ENCODE assay signal across 25 cellular contexts in the genomic region with DNA sequence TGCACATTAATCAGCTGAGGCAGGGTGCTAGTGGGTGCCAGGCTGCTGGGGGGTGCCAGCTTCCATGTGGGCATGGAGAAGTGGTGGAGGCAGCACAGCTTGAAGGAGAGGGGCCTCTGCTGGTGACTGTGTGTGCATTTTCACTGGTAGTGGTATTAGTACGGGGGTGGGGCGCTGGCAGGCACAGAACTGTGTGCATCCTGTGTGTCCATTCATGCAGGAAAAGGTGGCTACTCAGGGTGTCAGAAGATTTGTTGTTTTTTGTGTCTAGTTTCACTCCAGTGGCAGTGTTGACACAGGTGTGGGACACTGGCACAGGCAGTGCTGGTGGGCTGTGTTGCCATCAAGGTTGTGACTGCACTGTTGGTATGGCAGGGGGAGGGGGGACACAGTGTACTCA.
"Had no signal": no experiment of that assay in that cellular context is flagged by ENCODE, and none has a peak within 500 bp of the region (broad histone marks: within the 10 kb centered on the region; RNA-seq: fewer than 3 reads in every experiment).

No MANE protein-coding gene starts in this region.

- H3K4me1 Mint-ChIP-seq: activated naive CD8-positive, alpha-beta T cell treated with anti-CD3 and anti-CD28 coated beads, Interleukin-2, amount 10 ng/mL, durations not matched to agents 7 days and 5 days had no signal

- DNase-seq: activated CD4-positive, alpha-beta T cell treated with anti-CD3 and anti-CD28 coated beads for 4 hours; activated CD8-positive, alpha-beta memory T cell treated with anti-CD3 and anti-CD28 coated beads, Interleukin-2, amount 50 U/mL, for 4 hours; activated CD8-positive, alpha-beta T cell treated with anti-CD3 and anti-CD28 coated beads for 36 hours; activated gamma-delta T cell treated with Interleukin-2 at 50 U/mL for 16 hours; activated naive CD4-positive, alpha-beta T cell treated with anti-CD3 and anti-CD28 coated beads, Interleukin-2, amount 50 U/mL, for 16 hours; activated naive CD8-positive, alpha-beta T cell treated with anti-CD3 and anti-CD28 coated beads, Interleukin-2, amount 10 ng/mL, durations not matched to agents 7 days and 5 days; activated T-cell treated with anti-CD3 and anti-CD28 coated beads, Interleukin-2, amount 50 U/mL, for 72 hours; adrenal gland; anterior cingulate cortex; cerebellar nuclear complex; MG63; MV-4-11; NCI-H1092 treated with DMSO at 0.1 percent for 48 hours; NCI-H1436 treated with DMSO at 0.1 percent for 48 hours; NCI-H187; NCI-H2081; NCI-H526; NCI-H82; Peyer's patch; Right ventricle myocardium superior; SJCRH30; SK-N-SH; T-helper 1 cell had no signal

- H3K27me3 Mint-ChIP-seq: activated CD8-positive, alpha-beta T cell treated with anti-CD3 and anti-CD28 coated beads for 36 hours; activated naive CD8-positive, alpha-beta T cell treated with anti-CD3 and anti-CD28 coated beads, Interleukin-2, amount 10 ng/mL, durations not matched to agents 7 days and 5 days had no signal

- H3K36me3 Mint-ChIP-seq: activated naive CD8-positive, alpha-beta T cell treated with anti-CD3 and anti-CD28 coated beads, Interleukin-2, amount 10 ng/mL, durations not matched to agents 7 days and 5 days had no signal

- ATAC-seq: activated CD4-positive, CD25-positive, alpha-beta regulatory T cell treated with anti-CD3 and anti-CD28 coated beads, Interleukin-2, amount 50 U/mL, for 24 hours; activated CD8-positive, alpha-beta T cell treated with anti-CD3 and anti-CD28 coated beads for 36 hours; activated T-cell treated with anti-CD3 and anti-CD28 coated beads, Interleukin-2, amount 50 U/mL, for 72 hours had no signal

- H3K4me3 Mint-ChIP-seq: activated CD8-positive, alpha-beta T cell treated with anti-CD3 and anti-CD28 coated beads for 36 hours; activated naive CD8-positive, alpha-beta T cell treated with anti-CD3 and anti-CD28 coated beads, Interleukin-2, amount 10 ng/mL, durations not matched to agents 7 days and 5 days; activated T-cell treated with anti-CD3 and anti-CD28 coated beads, Interleukin-2, amount 50 U/mL, for 72 hours had no signal

- H3K27ac Mint-ChIP-seq: activated CD8-positive, alpha-beta T cell treated with anti-CD3 and anti-CD28 coated beads for 36 hours; activated naive CD8-positive, alpha-beta T cell treated with anti-CD3 and anti-CD28 coated beads, Interleukin-2, amount 10 ng/mL, durations not matched to agents 7 days and 5 days; activated T-cell treated with anti-CD3 and anti-CD28 coated beads, Interleukin-2, amount 50 U/mL, for 72 hours; activated T-helper 2 cell treated with anti-CD3 and anti-CD28 coated beads, Interferon-gamma antibody, Interleukin-2, Interleukin-4, amounts not matched to agents 10 μg/mL and 5 μg/mL and 100 μg/mL, durations not matched to agents 14 hours and 24 hours and 36 hours had no signal
